Comparison of ENCODE assay signal across 12 cellular contexts in the genomic region with DNA sequence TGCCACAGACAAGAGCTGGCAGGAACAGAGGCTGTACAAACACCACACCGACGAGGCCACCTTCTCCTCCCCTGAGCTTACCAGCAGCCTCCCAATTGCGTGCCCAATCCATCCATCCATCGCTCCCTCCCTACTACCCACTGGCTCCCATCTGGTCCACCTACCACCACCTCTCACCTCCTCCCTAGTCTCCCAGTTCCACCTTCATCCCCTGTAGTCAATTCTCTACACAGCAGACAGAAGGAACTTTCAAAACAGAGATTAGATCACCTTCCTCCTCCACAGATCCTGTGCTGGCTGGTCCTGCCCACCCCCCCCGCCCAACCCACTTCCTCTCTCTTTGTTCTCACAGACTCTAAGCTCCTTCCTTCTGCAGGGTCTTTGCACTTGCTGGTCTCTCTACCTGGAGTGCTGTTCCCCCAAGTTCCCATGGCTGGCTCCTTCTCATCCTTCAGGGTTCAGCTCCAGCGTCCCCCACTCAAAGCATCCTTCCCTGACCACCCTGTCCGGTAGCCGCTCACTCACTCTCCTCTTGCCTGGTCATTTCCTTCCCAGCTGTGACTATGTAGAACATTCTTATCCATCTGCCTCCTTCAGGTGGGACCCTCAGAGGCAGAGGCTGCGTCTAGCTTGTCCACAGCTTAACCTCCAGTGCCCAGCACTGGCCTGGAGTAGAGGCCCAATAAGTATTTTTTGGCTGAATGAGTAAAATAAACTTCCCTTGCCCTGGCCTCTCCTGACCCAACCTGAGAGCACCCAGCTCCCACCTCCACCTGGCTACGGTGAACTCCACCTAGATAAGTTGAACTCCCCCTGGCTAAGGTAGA. TPM values are rescaled to one million over a fixed set of nuclear protein-coding genes. Genes with fewer than 3 reads are reported as not detected.
DNase-seq lines count a peak whose midpoint lies in the region; ATAC-seq, FAIRE-seq and TF ChIP-seq lines count a peak whose summit lies in the region.
"Had no signal": no experiment of that assay in that cellular context is flagged by ENCODE, and none has a peak within 500 bp of the region (broad histone marks: within the 10 kb centered on the region; RNA-seq: fewer than 3 reads in every experiment).

No MANE protein-coding gene starts in this region.

- no peaks in the 10 kb centered on the region for H3K79me1 ChIP-seq in neuronal stem cell (ENCODE audit: low read depth, low read length)

- POLR2A ChIA-PET in GM12878 (lab: Charles Lee) = interaction anchor here (1.3 kb wide), 1 partner anchor 31 kb away, joined by 3 read pairs; the partner anchor contains the start of gene UBL5

- H4K8ac ChIP-seq in neuronal stem cell (ENCODE audit: low read depth, low read length) = no peak overlapping the region

- no peak overlapping the region for H4K91ac ChIP-seq in neuronal stem cell (ENCODE audit: low read depth, low read length, poor library complexity)

- no peak for FAIRE-seq in GM12878 (lab: Jason Lieb, UNC)

- DNase-seq in SIG-M5 treated with dmso at 0.1 percent for 504 hours (lab: John Stamatoyannopoulos, UW; ENCODE audit: unreplicated experiment) (peak; percentile 28), SIG-M5 (lab: John Stamatoyannopoulos, UW) (no peak), SKM-1 treated with dmso at 0.1 percent for 144 hours (lab: John Stamatoyannopoulos, UW; ENCODE audit: unreplicated experiment) (peak; percentile 69), GM12878 (ENCODE audit: low read depth, low spot score) (no peak), neuronal stem cell (ENCODE audit: low spot score) (no peak), NOMO-1 treated with DMSO at 0.1 percent for 48 hours (lab: John Stamatoyannopoulos, UW; ENCODE audit: unreplicated experiment) (no peak), middle frontal gyrus (ENCODE audit: extremely low spot score, low spot score) (no peak)
- no peak for DNase-seq in stimulated activated effector memory CD8-positive, alpha-beta T cell treated with anti-CD3 and anti-CD28 coated beads, Interleukin-12 subunit alpha, Interleukin-12 subunit beta, amount 100 ng/mL, for 72 hours (ENCODE audit: low spot score in 2 of 2)
- DNase-seq: activated gamma-delta T cell, tibial artery had no signal

- no peak overlapping the region for H2BK120ac ChIP-seq in neuronal stem cell (ENCODE audit: low read depth, low read length)

- H3K23ac ChIP-seq in neuronal stem cell (ENCODE audit: low read depth, low read length, poor library complexity) = no peak overlapping the region

- H3K36me3 ChIP-seq in GM12878 (ENCODE audit: control insufficient read depth in 2 of 2, insufficient read depth in 2 of 2, low read length in 1 of 2) = no peaks in the 10 kb centered on the region
- peaks cover 0 to 3% of the 10 kb centered on the region in 2 donors for H3K36me3 ChIP-seq in neuronal stem cell (replicated peaks in 1 of 2; ENCODE audit: control insufficient read depth in 2 of 2, insufficient read depth in 2 of 2, low read length in 2 of 2)

- H3K27me3 ChIP-seq in GM12878 (replicated peaks in 1 of 2; ENCODE audit: control insufficient read depth in 2 of 2, insufficient read depth in 2 of 2, low read length in 1 of 2) = no peaks in the 10 kb centered on the region
- no peaks in the 10 kb centered on the region for H3K27me3 ChIP-seq in neuronal stem cell (ENCODE audit: control insufficient read depth in 3 of 3, insufficient read depth in 3 of 3, low read depth in 1 of 3, low read length in 3 of 3)
- H3K27me3 ChIP-seq: tibial artery had no signal

- H2AFZ ChIP-seq in GM12878 (ENCODE audit: control insufficient read depth, low read depth, low read length) (no peak overlapping the region), neuronal stem cell (ENCODE audit: low read length) (no peak overlapping the region)

- no peak overlapping the region; the same call in 1 of the 2 replicates for H3K4me2 ChIP-seq in GM12878 (ENCODE audit: control insufficient read depth, insufficient read depth)
- no peak overlapping the region for H3K4me2 ChIP-seq in neuronal stem cell (ENCODE audit: insufficient read depth, low read length, poor library complexity, severe bottlenecking)

- no peaks in the 10 kb centered on the region for H3K9me3 Mint-ChIP-seq in stimulated activated effector memory CD8-positive, alpha-beta T cell treated with anti-CD3 and anti-CD28 coated beads, Interleukin-12 subunit alpha, Interleukin-12 subunit beta, amount 100 ng/mL, for 72 hours
- H3K9me3 Mint-ChIP-seq: nephron had no signal

- H3K4me1 ChIP-seq in GM12878 (ENCODE audit: control insufficient read depth, insufficient read depth, low read length) (peaks cover 16% of the 10 kb centered on the region), neuronal stem cell (ENCODE audit: control insufficient read depth in 2 of 2, insufficient read depth in 1 of 2, low read depth in 1 of 2, low read length in 2 of 2) (no peaks in the 10 kb centered on the region)
- H3K4me1 ChIP-seq: tibial artery had no signal

- no peak overlapping the region for H3K27ac ChIP-seq in GM12878 (ENCODE audit: control insufficient read depth, insufficient read depth)
- no peak overlapping the region for H3K27ac ChIP-seq in neuronal stem cell (replicated peaks; ENCODE audit: low read length)
- H3K27ac ChIP-seq: 22Rv1, tibial artery had no signal

- H3K27ac Mint-ChIP-seq in stimulated activated effector memory CD8-positive, alpha-beta T cell treated with anti-CD3 and anti-CD28 coated beads, Interleukin-12 subunit alpha, Interleukin-12 subunit beta, amount 100 ng/mL, for 72 hours = peak overlapping the region; percentile 89
- H3K27ac Mint-ChIP-seq: nephron had no signal

- H3K4me3 ChIP-seq in GM12878 = no peak overlapping the region
- H3K4me3 ChIP-seq in neuronal stem cell (ENCODE audit: low read length in 2 of 2) = no peak overlapping the region
- H3K4me3 ChIP-seq: tibial artery had no signal

- no peaks in the 10 kb centered on the region for H4K20me1 ChIP-seq in GM12878 (ENCODE audit: control insufficient read depth, insufficient read depth)

- peaks cover 60% of the 10 kb centered on the region for H3K4me1 Mint-ChIP-seq in stimulated activated effector memory CD8-positive, alpha-beta T cell treated with anti-CD3 and anti-CD28 coated beads, Interleukin-12 subunit alpha, Interleukin-12 subunit beta, amount 100 ng/mL, for 72 hours
- H3K4me1 Mint-ChIP-seq: nephron had no signal

- no peaks in the 10 kb centered on the region for H3K79me2 ChIP-seq in GM12878 (ENCODE audit: control insufficient read depth, insufficient read depth, low read length)

- H3K4ac ChIP-seq in neuronal stem cell (ENCODE audit: low read length) = no peak overlapping the region

- TF ChIP-seq CTCF in GM12878 (IDR thresholded peaks at IDR 0.05 in 2 of 3, conservative IDR thresholded peaks at IDR 0.05 in 1 of 3; ENCODE audit: control insufficient read depth in 2 of 3, extremely low read depth in 1 of 3, insufficient read depth in 1 of 3, low read depth in 3 of 3, low read length in 3 of 3) = no peak

- TF ChIP-seq POLR2A in GM12878 (IDR thresholded peaks at IDR 0.05; ENCODE audit: low read depth, low read length) = no peak

- no peak overlapping the region for H2BK15ac ChIP-seq in neuronal stem cell (ENCODE audit: low read length)

- in situ Hi-C loops in GM12878 (cut with MboI) = no loop called here

- CTCF ChIA-PET in GM12878 (lab: Yijun Ruan, JAX) = no interaction called here

- TF ChIP-seq EP300 in GM12878 (IDR thresholded peaks at IDR 0.05; ENCODE audit: borderline replicate concordance in 1 of 2, control insufficient read depth in 1 of 2, low read depth in 2 of 2, low read length in 2 of 2) = no peak

- H3K18ac ChIP-seq in neuronal stem cell (ENCODE audit: low read length) = no peak overlapping the region

- RAD21 ChIA-PET in GM12878 (lab: Charles Lee; ENCODE audit: unreplicated experiment) = interaction anchor here (0.6 kb wide), 1 partner anchor 307 kb away, joined by 3 read pairs; no protein-coding TSS in a partner anchor

- H3K9me3 ChIP-seq in GM12878 (replicated peaks; ENCODE audit: control insufficient read depth, insufficient read depth, low read length) = no peaks in the 10 kb centered on the region
- H3K9me3 ChIP-seq in neuronal stem cell (replicated peaks in 1 of 2; ENCODE audit: control insufficient read depth in 2 of 2, insufficient read depth in 1 of 2, low read depth in 1 of 2, low read length in 2 of 2) = peaks cover 0 to 1% of the 10 kb centered on the region in 2 donors
- H3K9me3 ChIP-seq: tibial artery had no signal

- no peak for TF ChIP-seq RAD21 in GM12878 (IDR thresholded peaks at IDR 0.05; ENCODE audit: insufficient read depth, low read depth, low read length)

- SMC1A ChIA-PET in GM12878 (lab: Charles Lee; ENCODE audit: uncharacterized antibody, unreplicated experiment) = no interaction called here

- H2AK5ac ChIP-seq in neuronal stem cell (ENCODE audit: low read depth, low read length) = no peak overlapping the region

- no TSS peak for BruUV-seq in GM12878 (replicated peaks; lab: Mats Ljungman, UMichigan)

- no peaks in the 10 kb centered on the region for H3K36me3 Mint-ChIP-seq in stimulated activated effector memory CD8-positive, alpha-beta T cell treated with anti-CD3 and anti-CD28 coated beads, Interleukin-12 subunit alpha, Interleukin-12 subunit beta, amount 100 ng/mL, for 72 hours

- no peak for ATAC-seq in GM12878
- ATAC-seq in stimulated activated effector memory CD8-positive, alpha-beta T cell treated with anti-CD3 and anti-CD28 coated beads, Interleukin-12 subunit alpha, Interleukin-12 subunit beta, amount 100 ng/mL, for 72 hours = peak; percentile 80

- H3K9ac ChIP-seq in GM12878 (ENCODE audit: control insufficient read depth, insufficient read depth, low read length) (no peak overlapping the region), neuronal stem cell (ENCODE audit: low read depth, low read length, poor library complexity) (no peak overlapping the region)

- no peak overlapping the region for H3K14ac ChIP-seq in neuronal stem cell (ENCODE audit: low read length)

- no peak overlapping the region for H2BK5ac ChIP-seq in neuronal stem cell (ENCODE audit: low read length)

- no peak overlapping the region for H2BK12ac ChIP-seq in neuronal stem cell (ENCODE audit: low read length)

- 56% methylated on average over 9 of the region's 10 CpGs for WGBS in GM12878 (ENCODE audit: insufficient coverage, insufficient replicate concordance, low lambda C conversion rate, missing lambda C conversion rate)
- WGBS in neuronal stem cell (ENCODE audit: extremely low coverage in 2 of 2, insufficient read length in 2 of 2, insufficient replicate concordance in 1 of 2), 2 donors = no CpG with 5 or more reads among the region's 10 CpGs

- intact Hi-C loops in GM12878 (cut with micrococcal nuclease; ENCODE audit: unreplicated experiment) = no loop called here

- peak overlapping the region; percentile 59 for H3K4me3 Mint-ChIP-seq in stimulated activated effector memory CD8-positive, alpha-beta T cell treated with anti-CD3 and anti-CD28 coated beads, Interleukin-12 subunit alpha, Interleukin-12 subunit beta, amount 100 ng/mL, for 72 hours
- H3K4me3 Mint-ChIP-seq: nephron had no signal

RNA-seq across cellular contexts. Expression of gene PIN1, which starts 23.0 kb away (rescaled TPM):
- total RNA-seq in GM12878 (2013; cell fraction: nucleolus; rRNA removed) = 38.7 and 41.8 TPM in 2 replicates
- total RNA-seq in GM12878 (2014; rRNA removed) (155 and 162 TPM in 2 replicates), GM12878 (2014; rRNA removed; fragmentation: Illumina TruSeq; extraction: Trizol) (35.5 and 38.8 TPM in 2 replicates), GM12878 (2021) (90.4 and 95.6 TPM in 2 replicates)
- 31.4 TPM for polyA plus RNA-seq in GM12878 (2011; ENCODE audit: low read depth)
- polyA plus RNA-seq in GM12878 (2011; rRNA removed) (26.5 and 47.3 TPM in 2 replicates), GM12878 (2014; fragmentation: Illumina TruSeq; extraction: Trizol) (5.3 and 16.0 TPM in 2 replicates), GM12878 (2014; fragmentation: Nextera tagmentation; extraction: Ambion mirVana) (1 to 10 TPM; 2.4 to 6.1 TPM), GM12878 (2014; rRNA removed) (156 and 169 TPM in 2 replicates), GM12878 (2016; fragmentation: Nextera tagmentation; extraction: Ambion mirVana) (100 to 1,000 TPM; 180 to 209 TPM)
- polyA plus RNA-seq in GM12878 (2011; cell fraction: cytosol; rRNA removed) = 70.3 and 132 TPM in 2 replicates
- polyA plus RNA-seq in GM12878 (2011; cell fraction: nucleus; rRNA removed) = 101 and 114 TPM in 2 replicates
- 44.0 and 53.8 TPM in 2 replicates for polyA plus RNA-seq in GM12878 (2012)
- 10.6 and 25.1 TPM in 2 replicates for polyA minus RNA-seq in GM12878 (2011; rRNA and poly(A)+ RNA removed)
- 17.2 and 18.3 TPM in 2 replicates for polyA minus RNA-seq in GM12878 (2011; cell fraction: cytosol; rRNA and poly(A)+ RNA removed)
- polyA minus RNA-seq in GM12878 (2011; cell fraction: nucleus; rRNA and poly(A)+ RNA removed) = 12.2 and 19.7 TPM in 2 replicates
- polyA plus RNA-seq in neuronal stem cell (2013, experiment 1 of 2) = 78.9 TPM
- polyA plus RNA-seq in neuronal stem cell (2013, experiment 2 of 2) = 76.3 TPM

RNA-seq across cellular contexts. Expression of gene UBL5, which starts 30.4 kb away (rescaled TPM):
- total RNA-seq in GM12878 (2013; cell fraction: nucleolus; rRNA removed) = 18.1 and 20.5 TPM in 2 replicates
- 297 and 314 TPM in 2 replicates for total RNA-seq in GM12878 (2014; rRNA removed)
- 292 and 299 TPM in 2 replicates for total RNA-seq in GM12878 (2014; rRNA removed; fragmentation: Illumina TruSeq; extraction: Trizol)
- total RNA-seq in GM12878 (2021) = 343 and 345 TPM in 2 replicates
- 467 TPM for polyA plus RNA-seq in GM12878 (2011; ENCODE audit: low read depth)
- polyA plus RNA-seq in GM12878 (2011; rRNA removed) = 679 and 767 TPM in 2 replicates
- 751 and 930 TPM in 2 replicates for polyA plus RNA-seq in GM12878 (2011; cell fraction: cytosol; rRNA removed)
- 559 and 571 TPM in 2 replicates for polyA plus RNA-seq in GM12878 (2011; cell fraction: nucleus; rRNA removed)
- polyA plus RNA-seq in GM12878 (2012) = 538 and 589 TPM in 2 replicates
- polyA plus RNA-seq in GM12878 (2014; fragmentation: Illumina TruSeq; extraction: Trizol) = 340 and 433 TPM in 2 replicates
- 100 to 1,000 TPM; 888 to 897 TPM for polyA plus RNA-seq in GM12878 (2014; fragmentation: Nextera tagmentation; extraction: Ambion mirVana)
- polyA plus RNA-seq in GM12878 (2014; rRNA removed) = 477 and 654 TPM in 2 replicates
- 100 to 1,000 TPM; 816 to 817 TPM for polyA plus RNA-seq in GM12878 (2016; fragmentation: Nextera tagmentation; extraction: Ambion mirVana)
- 163 and 180 TPM in 2 replicates for polyA minus RNA-seq in GM12878 (2011; rRNA and poly(A)+ RNA removed)
- 37.7 and 58.5 TPM in 2 replicates for polyA minus RNA-seq in GM12878 (2011; cell fraction: cytosol; rRNA and poly(A)+ RNA removed)
- polyA minus RNA-seq in GM12878 (2011; cell fraction: nucleus; rRNA and poly(A)+ RNA removed) = 19.9 and 30.6 TPM in 2 replicates
- polyA plus RNA-seq in neuronal stem cell (2013, experiment 1 of 2) = 416 TPM
- 386 TPM for polyA plus RNA-seq in neuronal stem cell (2013, experiment 2 of 2)

RNA-seq across cellular contexts. Expression of gene FBXL12, which starts 39.3 kb away (rescaled TPM):
- 56.5 and 60.6 TPM in 2 replicates for total RNA-seq in GM12878 (2013; cell fraction: nucleolus; rRNA removed)
- total RNA-seq in GM12878 (2014; rRNA removed) = 26.2 and 28.6 TPM in 2 replicates
- total RNA-seq in GM12878 (2014; rRNA removed; fragmentation: Illumina TruSeq; extraction: Trizol) = 13.1 and 13.6 TPM in 2 replicates
- 22.5 and 24.5 TPM in 2 replicates for total RNA-seq in GM12878 (2021)
- polyA plus RNA-seq in GM12878 (2011; ENCODE audit: low read depth) = 12.1 TPM
- 16.5 and 22.0 TPM in 2 replicates for polyA plus RNA-seq in GM12878 (2011; rRNA removed)
- polyA plus RNA-seq in GM12878 (2011; cell fraction: cytosol; rRNA removed) = 31.7 and 43.2 TPM in 2 replicates
- 46.4 and 62.5 TPM in 2 replicates for polyA plus RNA-seq in GM12878 (2011; cell fraction: nucleus; rRNA removed)
- polyA plus RNA-seq in GM12878 (2012) = 21.0 and 21.4 TPM in 2 replicates
- polyA plus RNA-seq in GM12878 (2014; fragmentation: Illumina TruSeq; extraction: Trizol) = 15.6 and 17.1 TPM in 2 replicates
- 1 to 10 TPM; 1.4 to 4.1 TPM for polyA plus RNA-seq in GM12878 (2014; fragmentation: Nextera tagmentation; extraction: Ambion mirVana)
- 35.7 and 40.0 TPM in 2 replicates for polyA plus RNA-seq in GM12878 (2014; rRNA removed)
- polyA plus RNA-seq in GM12878 (2016; fragmentation: Nextera tagmentation; extraction: Ambion mirVana) = 10 to 100 TPM; 26.8 to 27.3 TPM
- polyA minus RNA-seq in GM12878 (2011; rRNA and poly(A)+ RNA removed) = 9.6 and 18.8 TPM in 2 replicates
- polyA minus RNA-seq in GM12878 (2011; cell fraction: cytosol; rRNA and poly(A)+ RNA removed) = 8.5 and 11.9 TPM in 2 replicates
- 19.5 and 35.9 TPM in 2 replicates for polyA minus RNA-seq in GM12878 (2011; cell fraction: nucleus; rRNA and poly(A)+ RNA removed)
- polyA plus RNA-seq in neuronal stem cell (2013, experiment 1 of 2) = 24.5 TPM
- 22.9 TPM for polyA plus RNA-seq in neuronal stem cell (2013, experiment 2 of 2)

Comparison
In these comparisons a context has a peak if more than half of its experiments do, and no peak if none do; other contexts are left out.
1. DNase-seq: peak in SIG-M5 treated with dmso at 0.1 percent for 504 hours (single experiment) and SKM-1 treated with dmso at 0.1 percent for 144 hours (single experiment); none in SIG-M5 (single experiment), GM12878 (single experiment), stimulated activated effector memory CD8-positive, alpha-beta T cell treated with anti-CD3 and anti-CD28 coated beads, Interleukin-12 subunit alpha, Interleukin-12 subunit beta, amount 100 ng/mL, for 72 hours (0 of 2), neuronal stem cell (single experiment), NOMO-1 treated with DMSO at 0.1 percent for 48 hours (single experiment) and middle frontal gyrus (single experiment).